25 cellular contexts compared by ENCODE assay signal in the genomic region with DNA sequence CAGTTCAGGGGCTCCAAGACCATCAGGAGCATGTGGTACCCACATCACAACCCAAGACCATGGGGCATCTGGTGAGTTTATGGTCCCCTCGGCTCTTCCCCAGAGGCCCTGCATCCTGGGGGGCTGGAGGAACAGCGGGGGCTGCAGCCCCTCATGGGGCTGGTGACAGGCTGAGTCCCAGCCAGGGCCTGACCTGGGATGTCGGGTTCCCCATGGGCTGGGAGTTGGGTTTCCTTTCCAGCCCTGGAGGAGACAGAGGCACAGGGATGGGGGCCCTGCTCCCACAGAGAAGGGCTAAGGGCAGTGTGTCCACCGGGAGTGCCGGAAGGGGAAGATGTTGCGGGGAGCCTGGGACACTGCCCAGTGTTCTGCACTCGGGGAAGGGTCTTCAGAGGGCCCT.
"Had no signal": no experiment of that assay in that cellular context is flagged by ENCODE, and none has a peak within 500 bp of the region (broad histone marks: within the 10 kb centered on the region; RNA-seq: fewer than 3 reads in every experiment).

No MANE protein-coding gene starts in this region.

- H3K9me3 Mint-ChIP-seq: immature natural killer cell; memory B cell; naive B cell; natural killer cell treated with Interleukin-12 subunit alpha and Interleukin-12 subunit beta and Interleukin-15 and Interleukin-18, amount 100 ng/mL, for 72 hours; neural crest cell; stimulated activated memory B cell treated with anti-CD40 and anti-IgM and Interleukin-4, amounts not matched to agents 10 μg/mL and 1 μg/mL and 100 μg/mL, for 72 hours had no signal

- H3K4me3 ChIP-seq: colonic mucosa, lung, mucosa of descending colon, prostate gland, skin epidermis, spleen, thoracic aorta, tibial nerve had no signal

- DNase-seq: central memory CD4-positive, alpha-beta T cell; colonic mucosa; dermis blood vessel endothelial cell; effector memory CD4-positive, alpha-beta T cell; hypothalamus; immature natural killer cell; left ventricle myocardium superior; naive B cell; right cardiac atrium; spleen; stimulated activated CD4-positive, alpha-beta T cell treated with anti-CD3 and anti-CD28 coated beads, Interleukin-4, amount 100 ng/mL, for 4 hours; stimulated activated naive CD8-positive, alpha-beta T cell treated with anti-CD3 and anti-CD28 coated beads, Interleukin-15, Interleukin-2, amounts not matched to agents 100 U/mL and 50 U/mL, for 24 hours had no signal

- H3K9me3 ChIP-seq: colonic mucosa, mucosa of descending colon, prostate gland, spleen, thoracic aorta, tibial nerve had no signal

- H3K27ac ChIP-seq: colonic mucosa, prostate gland, skin epidermis, spleen, thoracic aorta, tibial nerve had no signal

- H3K27me3 Mint-ChIP-seq: memory B cell; stimulated activated memory B cell treated with anti-CD40 and anti-IgM and Interleukin-4, amounts not matched to agents 10 μg/mL and 1 μg/mL and 100 μg/mL, for 72 hours had no signal

- FAIRE-seq: endometrium, frontal cortex had no signal

- H3K36me3 ChIP-seq: colonic mucosa, prostate gland, spleen, thoracic aorta had no signal

- H3K4me1 Mint-ChIP-seq: immature natural killer cell, neural crest cell had no signal

- H3K27ac Mint-ChIP-seq: immature natural killer cell; memory B cell; mesothelial cell of epicardium; natural killer cell treated with Interleukin-12 subunit alpha and Interleukin-12 subunit beta and Interleukin-15 and Interleukin-18, amount 100 ng/mL, for 72 hours; stimulated activated memory B cell treated with anti-CD40 and anti-IgM and Interleukin-4, amounts not matched to agents 10 μg/mL and 1 μg/mL and 100 μg/mL, for 72 hours had no signal

- H3K4me3 Mint-ChIP-seq: immature natural killer cell; memory B cell; mesothelial cell of epicardium; natural killer cell treated with Interleukin-12 subunit alpha and Interleukin-12 subunit beta and Interleukin-15 and Interleukin-18, amount 100 ng/mL, for 72 hours; neural crest cell; stimulated activated memory B cell treated with anti-CD40 and anti-IgM and Interleukin-4, amounts not matched to agents 10 μg/mL and 1 μg/mL and 100 μg/mL, for 72 hours had no signal

- ATAC-seq: left ventricle myocardium superior; mucosa of descending colon; stimulated activated memory B cell treated with anti-CD40 and anti-IgM and Interleukin-4, amounts not matched to agents 10 μg/mL and 1 μg/mL and 100 μg/mL, for 72 hours; stimulated activated naive CD8-positive, alpha-beta T cell treated with anti-CD3 and anti-CD28 coated beads, Interleukin-15, Interleukin-2, amounts not matched to agents 100 U/mL and 50 U/mL, for 24 hours had no signal

- H3K36me3 Mint-ChIP-seq: immature natural killer cell; memory B cell; naive B cell; natural killer cell treated with Interleukin-12 subunit alpha and Interleukin-12 subunit beta and Interleukin-15 and Interleukin-18, amount 100 ng/mL, for 72 hours; stimulated activated memory B cell treated with anti-CD40 and anti-IgM and Interleukin-4, amounts not matched to agents 10 μg/mL and 1 μg/mL and 100 μg/mL, for 72 hours had no signal

- H3K4me1 ChIP-seq: colonic mucosa, prostate gland, spleen, tibial nerve had no signal

- H3K27me3 ChIP-seq: colonic mucosa, spleen, tibial nerve had no signal
